Comparison of ENCODE assay signal across 29 cellular contexts in the genomic region with DNA sequence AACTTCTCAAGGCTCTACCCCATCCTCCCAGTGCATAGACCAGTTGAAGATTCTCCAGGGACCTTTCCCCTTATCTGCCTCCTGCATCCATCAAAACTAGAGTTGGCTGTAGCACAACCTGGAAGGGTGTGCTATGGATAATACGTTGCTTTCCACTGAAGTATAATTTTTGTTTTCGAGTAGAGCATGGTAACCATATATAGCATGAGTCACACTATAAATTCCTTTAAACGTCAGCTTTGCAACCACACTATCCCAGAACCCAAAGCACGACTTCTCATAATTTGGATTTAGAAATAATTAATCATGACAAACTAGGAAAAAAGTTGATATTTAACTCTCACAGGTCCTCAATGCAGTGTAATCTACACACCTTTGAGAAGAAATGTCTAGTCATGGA.
"Had no signal": no experiment of that assay in that cellular context is flagged by ENCODE, and none has a peak within 500 bp of the region (broad histone marks: within the 10 kb centered on the region; RNA-seq: fewer than 3 reads in every experiment).

No MANE protein-coding gene starts in this region.

- H3K27me3 ChIP-seq: adrenal gland, body of pancreas, esophagus muscularis mucosa, foreskin keratinocyte, gastrocnemius medialis had no signal

- H3K4me1 ChIP-seq: adrenal gland, body of pancreas, esophagus muscularis mucosa, foreskin keratinocyte, gastrocnemius medialis had no signal

- H3K9me3 ChIP-seq: adrenal gland, body of pancreas, esophagus muscularis mucosa, gastrocnemius medialis had no signal

- H3K4me3 ChIP-seq: adrenal gland, body of pancreas, esophagus muscularis mucosa, gastrocnemius medialis had no signal

- H3K36me3 ChIP-seq: adrenal gland, esophagus muscularis mucosa, gastrocnemius medialis had no signal

- ATAC-seq: activated CD4-positive, alpha-beta T cell treated with anti-CD3 and anti-CD28 coated beads for 36 hours; activated CD8-positive, alpha-beta memory T cell treated with anti-CD3 and anti-CD28 coated beads, Interleukin-2, amount 10 ng/mL, durations not matched to agents 7 days and 5 days; activated CD8-positive, alpha-beta T cell treated with anti-CD3 and anti-CD28 coated beads, Interleukin-2, amount 10 ng/mL, durations not matched to agents 7 days and 5 days; activated naive CD8-positive, alpha-beta T cell treated with anti-CD3 and anti-CD28 coated beads, Interleukin-2, amount 50 U/mL, for 24 hours; body of pancreas; effector memory CD8-positive, alpha-beta T cell; foreskin keratinocyte; gastrocnemius medialis had no signal

- H3K27ac ChIP-seq: adrenal gland, body of pancreas, esophagus muscularis mucosa, foreskin keratinocyte, gastrocnemius medialis had no signal

- DNase-seq: activated CD4-positive, alpha-beta memory T cell treated with anti-CD3 and anti-CD28 coated beads for 36 hours; activated CD4-positive, alpha-beta T cell treated with anti-CD3 and anti-CD28 coated beads for 36 hours; activated CD4-positive, alpha-beta T cell treated with anti-CD3 and anti-CD28 coated beads, Interleukin-2, amount 10 ng/mL, durations not matched to agents 24 days and 14 days; activated CD4-positive, CD25-positive, alpha-beta regulatory T cell; activated CD4-positive, CD25-positive, alpha-beta regulatory T cell treated with anti-CD3 and anti-CD28 coated beads, Interleukin-2, amount 50 U/mL, for 72 hours; activated CD8-positive, alpha-beta memory T cell treated with anti-CD3 and anti-CD28 coated beads, Interleukin-2, amount 10 ng/mL, durations not matched to agents 7 days and 5 days; activated CD8-positive, alpha-beta memory T cell treated with anti-CD3 and anti-CD28 coated beads, Interleukin-2, amount 50 U/mL, for 4 hours; activated CD8-positive, alpha-beta T cell treated with anti-CD3 and anti-CD28 coated beads, Interleukin-2, amount 10 ng/mL, durations not matched to agents 7 days and 5 days; activated effector memory CD4-positive, alpha-beta T cell treated with anti-CD3 and anti-CD28 coated beads, Interleukin-2, amount 50 U/mL, for 16 hours; activated naive CD4-positive, alpha-beta T cell treated with anti-CD3 and anti-CD28 coated beads for 36 hours; activated naive CD8-positive, alpha-beta T cell treated with anti-CD3 and anti-CD28 coated beads for 36 hours; activated naive CD8-positive, alpha-beta T cell treated with anti-CD3 and anti-CD28 coated beads, Interleukin-2, amount 50 U/mL, for 24 hours; activated T-cell treated with anti-CD3 and anti-CD28 coated beads, Interleukin-2, amount 50 U/mL, for 1 hour; activated T-cell treated with anti-CD3 and anti-CD28 coated beads, Interleukin-2, amount 50 U/mL, for 48 hours; adrenal gland; amygdala; aorta; body of pancreas; caudate nucleus; cortex of kidney; dermis blood vessel endothelial cell; effector CD4-positive, alpha-beta T cell; effector memory CD8-positive, alpha-beta T cell; erythroblast; foreskin keratinocyte; gastrocnemius medialis; head of caudate nucleus; hippocampal formation had no signal
